Comparison of ENCODE assay signal across 17 cellular contexts in the genomic region with DNA sequence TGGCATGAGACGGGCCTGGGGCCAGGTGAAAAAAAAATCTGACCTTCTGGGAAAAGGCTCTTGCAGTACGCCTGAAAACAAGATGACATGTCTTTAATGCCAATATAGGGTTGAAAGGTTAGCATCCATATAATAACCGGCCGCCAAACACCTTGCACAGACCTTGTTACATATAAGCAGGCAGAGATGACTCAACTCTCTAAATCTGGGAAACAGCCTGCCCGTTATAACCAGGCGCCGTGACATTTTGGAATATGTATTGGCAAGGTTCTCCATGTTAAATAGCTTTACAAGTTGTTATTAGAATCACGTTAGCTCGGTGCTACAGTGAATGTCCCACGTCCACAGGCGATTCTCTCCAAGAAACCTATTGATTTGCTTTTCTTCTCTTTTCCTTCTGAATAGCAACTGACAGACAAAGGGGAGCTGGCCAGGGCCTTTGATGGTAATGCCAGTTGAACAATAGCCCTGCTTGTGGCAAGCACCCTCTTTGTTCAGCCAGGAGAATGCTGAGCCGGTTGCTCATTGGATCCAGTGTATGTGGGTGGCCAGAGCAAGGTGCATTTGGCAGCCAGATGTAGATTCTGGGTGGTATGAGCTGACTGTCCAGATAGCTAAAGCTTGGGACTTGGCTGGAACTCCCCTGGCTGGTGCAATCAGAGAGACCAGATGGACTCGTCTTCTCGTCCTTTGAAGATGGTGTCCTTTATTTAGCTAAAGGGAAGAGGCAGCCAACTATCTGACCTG.
A peak's percentile ranks its signal among the peaks of the same experiment; 100 is the strongest.
DNase-seq lines count a peak whose midpoint lies in the region; ATAC-seq and TF ChIP-seq lines count a peak whose summit lies in the region.
"Had no signal": no experiment of that assay in that cellular context is flagged by ENCODE, and none has a peak within 500 bp of the region (broad histone marks: within the 10 kb centered on the region; RNA-seq: fewer than 3 reads in every experiment).

No MANE protein-coding gene starts in this region.

- H2BK15ac ChIP-seq in H9 (ENCODE audit: low read depth, low read length): no peak overlapping the region

- no peak overlapping the region for H3K9ac ChIP-seq in H9 (ENCODE audit: extremely low read depth, insufficient read length, low read length)
- peak overlapping the region in 1 of 3 donors; percentile 42 for H3K9ac ChIP-seq in skeletal muscle tissue (ENCODE audit: low read depth in 1 of 3, low read length in 3 of 3)
- H3K9ac ChIP-seq: KMS-11 had no signal

- H3K4me3 ChIP-seq in skeletal muscle tissue (ENCODE audit: low read length in 3 of 3): peak overlapping the region in 2 of 3 donors; percentile 2 to 34
- H3K4me3 ChIP-seq: lower lobe of right lung had no signal

- peak; percentile 75 for DNase-seq in H9
- DNase-seq in cerebellar cortex (ENCODE audit: low spot score): peak; percentile 86
- DNase-seq in iPS-NIHi7 (ENCODE audit: extremely low spot score): peak; percentile 67
- no peak for DNase-seq in germinal center (ENCODE audit: low spot score)
- no peak for DNase-seq in Kasumi-1 (lab: John Stamatoyannopoulos, UW)
- no peak for DNase-seq in amniotic stem cell (lab: John Stamatoyannopoulos, UW)
- DNase-seq: activated CD4-positive, alpha-beta memory T cell treated with anti-CD3 and anti-CD28 coated beads for 36 hours; DMS79 treated with DMSO at 0.1 percent for 48 hours; lower lobe of right lung; NCI-H345; small intestine; stimulated activated naive CD4-positive, alpha-beta T cell had no signal

- no peak overlapping the region for H4K91ac ChIP-seq in H9 (ENCODE audit: insufficient read length, low read depth, low read length)

- peaks cover 17% of the 10 kb centered on the region for H3K27me3 Mint-ChIP-seq in H9 (ENCODE audit: low read depth)
- H3K27me3 Mint-ChIP-seq: activated CD4-positive, alpha-beta memory T cell treated with anti-CD3 and anti-CD28 coated beads for 36 hours had no signal

- H3K27ac ChIP-seq in H9 (ENCODE audit: insufficient read length, low read depth, low read length) (peak overlapping the region; percentile 49), skeletal muscle tissue (ENCODE audit: low read depth, low read length) (peak overlapping the region; percentile 69)
- H3K27ac ChIP-seq: C4-2B, KMS-11, lower lobe of right lung had no signal

- no peak for TF ChIP-seq CTCF in H9 (conservative IDR thresholded peaks at IDR 0.05)

- no peak overlapping the region for H4K8ac ChIP-seq in H9 (replicated peaks; ENCODE audit: insufficient read length, low read depth, low read length)

- H2BK5ac ChIP-seq in H9 (ENCODE audit: insufficient read length, low read length): no peak overlapping the region

- H3K4me1 Mint-ChIP-seq in H9: peaks cover 26 to 31% of the 10 kb centered on the region in 2 experiments

- peak overlapping the region; percentile 81 to 97 (median 87) for H3K27ac Mint-ChIP-seq in H9
- H3K27ac Mint-ChIP-seq: activated CD4-positive, alpha-beta memory T cell treated with anti-CD3 and anti-CD28 coated beads for 36 hours had no signal

- no peaks in the 10 kb centered on the region for H3K23me2 ChIP-seq in H9 (ENCODE audit: insufficient read length, low read depth, low read length, poor library complexity, severe bottlenecking)

- no peaks in the 10 kb centered on the region for H3K27me3 ChIP-seq in H9 (ENCODE audit: insufficient read depth, low read length)
- H3K27me3 ChIP-seq in skeletal muscle tissue (ENCODE audit: control insufficient read depth in 3 of 3, insufficient read depth in 3 of 3, low read length in 3 of 3): no peaks in the 10 kb centered on the region

- no peak overlapping the region for H3K18ac ChIP-seq in H9 (ENCODE audit: insufficient read length, low read depth, low read length)

- no peak overlapping the region for H3K4ac ChIP-seq in H9 (ENCODE audit: low read depth, low read length)

- H4K20me1 ChIP-seq in H9 (ENCODE audit: control insufficient read depth, insufficient read depth, insufficient read length): no peaks in the 10 kb centered on the region

- H3K4me2 ChIP-seq in H9 (ENCODE audit: insufficient read depth, insufficient read length, low read length): peak overlapping the region; percentile 53
- H3K4me2 ChIP-seq: KMS-11 had no signal

- no peaks in the 10 kb centered on the region for H3K36me3 Mint-ChIP-seq in H9 (ENCODE audit: insufficient read depth in 1 of 3, low read depth in 3 of 3)
- H3K36me3 Mint-ChIP-seq: activated CD4-positive, alpha-beta memory T cell treated with anti-CD3 and anti-CD28 coated beads for 36 hours had no signal

- H4K5ac ChIP-seq in H9 (ENCODE audit: insufficient read length, low read depth, low read length): no peak overlapping the region

- no peak overlapping the region for H3K23ac ChIP-seq in H9 (ENCODE audit: insufficient read length, low read depth, low read length)

- no peak overlapping the region for H2AFZ ChIP-seq in H9 (ENCODE audit: low read length)

- ATAC-seq in GM19397 (IDR thresholded peaks at IDR 0.05; ENCODE audit: unreplicated experiment): no peak
- ATAC-seq: lower lobe of right lung had no signal

- no peaks in the 10 kb centered on the region for H3K79me1 ChIP-seq in H9 (ENCODE audit: insufficient read depth, low read depth, low read length, poor library complexity, severe bottlenecking)

- no peak overlapping the region for H3T11ph ChIP-seq in H9 (ENCODE audit: low read length)

- H3K9me3 ChIP-seq in H9 (ENCODE audit: control insufficient read depth, low read depth, low read length) (no peaks in the 10 kb centered on the region), skeletal muscle tissue (ENCODE audit: control insufficient read depth in 3 of 3, low read length in 3 of 3) (no peaks in the 10 kb centered on the region)
- H3K9me3 ChIP-seq: lower lobe of right lung had no signal

- no peak overlapping the region for H3K14ac ChIP-seq in H9 (ENCODE audit: insufficient read depth, low read length)

- H2BK20ac ChIP-seq in H9 (ENCODE audit: low read depth, low read length, poor library complexity, severe bottlenecking): no peak overlapping the region

- H2AK5ac ChIP-seq in H9 (ENCODE audit: insufficient read length, low read length): no peak overlapping the region

- no peaks in the 10 kb centered on the region for H3K36me3 ChIP-seq in skeletal muscle tissue (ENCODE audit: control insufficient read depth in 3 of 3, insufficient read depth in 3 of 3, low read length in 3 of 3)
- H3K36me3 ChIP-seq: lower lobe of right lung had no signal

- peak overlapping the region; percentile 19 to 40; a peak in 4 of 5 replicates for H3K4me3 Mint-ChIP-seq in H9
- H3K4me3 Mint-ChIP-seq: activated CD4-positive, alpha-beta memory T cell treated with anti-CD3 and anti-CD28 coated beads for 36 hours; nephron had no signal

- WGBS in H9 (ENCODE audit: extremely low coverage, insufficient read length, low lambda C conversion rate): no CpG with 5 or more reads among the region's 14 CpGs

- no peak overlapping the region for H3K56ac ChIP-seq in H9 (ENCODE audit: insufficient read length, low read depth, low read length)

- no peak overlapping the region for H2BK120ac ChIP-seq in H9 (ENCODE audit: low read depth, low read length, poor library complexity, severe bottlenecking)

- no peak overlapping the region for H2BK12ac ChIP-seq in H9 (ENCODE audit: insufficient read length, low read depth, low read length)

- H3K9me3 Mint-ChIP-seq in H9: no peaks in the 10 kb centered on the region; a peak in 1 of 5 replicates
- H3K9me3 Mint-ChIP-seq: activated CD4-positive, alpha-beta memory T cell treated with anti-CD3 and anti-CD28 coated beads for 36 hours; nephron had no signal

- H3K4me1 ChIP-seq in H9 (ENCODE audit: insufficient read depth, low read length): peaks cover 6% of the 10 kb centered on the region; the same call in 1 of the 2 replicates
- H3K4me1 ChIP-seq in skeletal muscle tissue (ENCODE audit: control insufficient read depth in 3 of 3, insufficient read depth in 3 of 3, low read length in 3 of 3): peaks cover 7 to 9% (median 8%) of the 10 kb centered on the region in 3 donors
- H3K4me1 ChIP-seq: lower lobe of right lung had no signal

- H3K79me2 ChIP-seq in H9 (ENCODE audit: insufficient read depth, low read length): no peaks in the 10 kb centered on the region

Comparison
In these comparisons a context has a peak if more than half of its experiments do, and no peak if none do; other contexts are left out.
1. DNase-seq: peak in H9 (single experiment), cerebellar cortex (single experiment) and iPS-NIHi7 (single experiment); none in germinal center (single experiment), Kasumi-1 (0 of 2) and amniotic stem cell (single experiment).